In the genomic region with DNA sequence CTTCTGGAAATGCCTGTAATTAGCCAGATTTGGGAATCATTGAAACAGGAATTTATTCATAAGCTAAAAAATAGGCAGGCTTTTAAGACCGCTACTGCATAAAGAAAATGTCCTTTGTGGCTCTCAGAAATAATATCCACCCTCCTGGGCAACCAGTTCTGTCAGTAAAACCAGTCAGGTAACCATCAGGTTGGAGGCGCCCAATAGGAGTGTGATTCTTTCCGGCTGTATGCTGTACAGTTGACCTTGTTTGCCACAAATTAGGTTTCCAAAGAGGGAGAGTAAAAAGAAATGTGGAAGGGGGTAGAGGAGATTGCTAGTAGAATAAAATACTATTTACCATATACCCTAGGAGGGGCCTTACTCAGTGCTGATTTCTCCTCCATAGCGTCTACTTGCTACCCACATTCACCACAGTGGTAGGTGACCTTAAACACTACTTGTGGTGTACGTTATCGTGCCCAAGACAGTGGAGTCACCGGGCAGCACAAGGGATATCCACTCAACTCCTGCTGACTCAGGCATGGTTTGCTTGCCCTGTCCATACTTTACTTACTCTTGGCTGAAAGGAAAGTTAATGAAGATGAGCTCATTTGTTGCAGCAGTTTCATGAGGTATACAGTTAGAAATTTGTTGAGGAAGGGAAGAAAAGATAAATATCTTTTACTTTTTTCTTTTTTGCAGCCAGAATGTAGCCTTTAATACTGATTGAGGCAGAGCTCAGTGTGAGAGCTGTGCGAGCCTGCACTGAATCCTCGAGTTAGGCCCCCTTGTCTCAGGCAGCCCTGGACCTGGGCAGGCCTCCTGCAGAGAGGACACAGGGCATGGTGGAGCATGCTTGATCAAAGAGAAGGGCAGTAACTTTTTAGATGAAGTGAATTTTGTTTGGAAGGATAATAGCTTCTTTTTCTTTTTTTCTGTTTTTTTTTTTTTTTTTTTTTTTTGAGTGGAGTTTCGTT, we compare ENCODE assay signal across 11 cellular contexts.
DNase-seq lines count a peak whose midpoint lies in the region; ATAC-seq, FAIRE-seq and TF ChIP-seq lines count a peak whose summit lies in the region.
"Had no signal": no experiment of that assay in that cellular context is flagged by ENCODE, and none has a peak within 500 bp of the region (broad histone marks: within the 10 kb centered on the region; RNA-seq: fewer than 3 reads in every experiment).

No MANE protein-coding gene starts in this region.

- peak overlapping the region; percentile 84 for H3K27ac ChIP-seq in GM23248
- H3K27ac ChIP-seq in skin epidermis = peak overlapping the region in 13 of 21 experiments; percentile 3 to 61 (median 44)
- H3K27ac ChIP-seq in esophagus muscularis mucosa (replicated peaks in 1 of 4) = no peak overlapping the region
- no peak overlapping the region for H3K27ac ChIP-seq in WERI-Rb-1
- H3K27ac ChIP-seq: gastroesophageal sphincter had no signal

- peak; percentile 89 for FAIRE-seq in RCC 7860 (lab: Jason Lieb, UNC)

- in situ Hi-C loops in GM23248 (cut with MboI) = no loop called here

- H3K9me3 ChIP-seq in GM23248 (ENCODE audit: low read depth) (no peaks in the 10 kb centered on the region), esophagus muscularis mucosa (no peaks in the 10 kb centered on the region), WERI-Rb-1 (ENCODE audit: severe bottlenecking) (no peaks in the 10 kb centered on the region)
- H3K9me3 ChIP-seq: gastroesophageal sphincter had no signal

- intact Hi-C loops in esophagus muscularis mucosa (cut with DNase I) = no loop called here

- peak overlapping the region; percentile 81 for H3K4me2 ChIP-seq in GM23248 (ENCODE audit: unreplicated experiment)

- no peak for TF ChIP-seq CTCF in esophagus muscularis mucosa (IDR thresholded peaks at IDR 0.05)
- no peak for TF ChIP-seq CTCF in WERI-Rb-1 (IDR thresholded peaks at IDR 0.05; ENCODE audit: low read depth, low read length)

- no peak for TF ChIP-seq POLR2A in esophagus muscularis mucosa (IDR thresholded peaks at IDR 0.05; ENCODE audit: low read depth)

- no peaks in the 10 kb centered on the region for H3K9me2 ChIP-seq in GM23248 (ENCODE audit: insufficient read depth)

- peak overlapping the region; percentile 59 for H3K9ac ChIP-seq in GM23248

- H3K4me1 ChIP-seq in GM23248 (ENCODE audit: insufficient read depth) (peaks cover 33% of the 10 kb centered on the region), esophagus muscularis mucosa (peaks cover 5 to 32% (median 15%) of the 10 kb centered on the region in 4 donors)

- H3K36me3 ChIP-seq in GM23248 (ENCODE audit: low read depth) = no peaks in the 10 kb centered on the region
- H3K36me3 ChIP-seq in esophagus muscularis mucosa = no peaks in the 10 kb centered on the region
- no peaks in the 10 kb centered on the region; the same call in 1 of the 2 replicates for H3K36me3 ChIP-seq in WERI-Rb-1

- no peak for TF ChIP-seq EP300 in esophagus muscularis mucosa (IDR thresholded peaks at IDR 0.05)

- H3K4me3 ChIP-seq in GM23248 (peak overlapping the region; percentile 33; the same call in 1 of the 2 replicates), skin epidermis (no peak overlapping the region), esophagus muscularis mucosa (no peak overlapping the region), WERI-Rb-1 (ENCODE audit: low read depth, low read length) (no peak overlapping the region)
- H3K4me3 ChIP-seq: gastroesophageal sphincter had no signal

- no peak overlapping the region for H2AFZ ChIP-seq in GM23248

- peaks cover 40% of the 10 kb centered on the region for H3F3A ChIP-seq in GM23248 (ENCODE audit: insufficient read depth)

- no peak for ATAC-seq in GM21447 (IDR thresholded peaks at IDR 0.05; ENCODE audit: unreplicated experiment)
- ATAC-seq: gastroesophageal sphincter had no signal

- no peaks in the 10 kb centered on the region for H3K27me3 ChIP-seq in GM23248 (replicated peaks; ENCODE audit: insufficient read depth)
- no peaks in the 10 kb centered on the region for H3K27me3 ChIP-seq in esophagus muscularis mucosa
- H3K27me3 ChIP-seq in WERI-Rb-1 (ENCODE audit: insufficient read depth, low read depth, severe bottlenecking) = no peaks in the 10 kb centered on the region
- H3K27me3 ChIP-seq: gastroesophageal sphincter had no signal

- DNase-seq in GM23248 = peak; percentile 95
- peak; percentile 85 for DNase-seq in RCC 7860 (ENCODE audit: low spot score)
- DNase-seq in fibroblast of peridontal ligament (ENCODE audit: extremely low read depth) = peak; percentile 67
- no peak for DNase-seq in amygdala (lab: John Stamatoyannopoulos, UW)
- DNase-seq in esophagus muscularis mucosa (ENCODE audit: extremely low spot score) = no peak
- no peak for DNase-seq in WERI-Rb-1
- DNase-seq: DND-41, NCI-H774 had no signal

- no peaks in the 10 kb centered on the region for H4K20me1 ChIP-seq in GM23248 (ENCODE audit: insufficient read depth)

- peaks cover 84% of the 10 kb centered on the region for H3K79me2 ChIP-seq in GM23248 (ENCODE audit: insufficient read depth)

- WGBS in GM23248 (ENCODE audit: low coverage in 1 of 2, low lambda C conversion rate in 2 of 2, missing lambda C conversion rate in 2 of 2), 2 experiments = 48 to 50% methylated on average over 10 of the region's 10 CpGs
- WGBS in esophagus muscularis mucosa = 74% methylated on average over 8 of the region's 10 CpGs

Comparison
In these comparisons a context has a peak if more than half of its experiments do, and no peak if none do; other contexts are left out.
1. DNase-seq: peak in GM23248 (single experiment), RCC 7860 (single experiment) and fibroblast of peridontal ligament (single experiment); none in amygdala (0 of 56), esophagus muscularis mucosa (single experiment) and WERI-Rb-1 (single experiment).
2. H3K27ac ChIP-seq: peak in GM23248 (single experiment) and skin epidermis (13 of 21); none in esophagus muscularis mucosa (0 of 4) and WERI-Rb-1 (single experiment).